In the genomic region with DNA sequence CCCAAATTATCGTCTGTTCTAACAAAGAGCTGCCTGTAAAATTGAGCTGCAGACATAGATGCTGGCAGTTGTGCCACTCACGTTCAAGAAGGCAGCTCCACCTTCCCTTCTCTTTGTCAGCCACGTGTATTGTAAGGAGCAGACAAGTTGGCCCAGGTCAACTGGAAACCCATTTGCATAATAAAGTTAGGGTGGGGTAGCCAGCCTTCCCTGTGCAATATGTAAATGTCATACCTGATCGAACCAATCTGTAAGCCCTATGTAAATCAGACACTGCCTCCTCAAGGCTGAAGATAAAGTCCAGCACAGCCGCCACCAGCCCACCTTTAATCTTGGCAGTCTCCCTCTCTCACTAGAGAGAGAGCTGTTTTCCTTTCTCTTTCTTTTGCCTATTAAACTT, we compare ENCODE assay signal across 23 cellular contexts.
DNase-seq lines count a peak whose midpoint lies in the region; ATAC-seq, FAIRE-seq and TF ChIP-seq lines count a peak whose summit lies in the region.
"Had no signal": no experiment of that assay in that cellular context is flagged by ENCODE, and none has a peak within 500 bp of the region (broad histone marks: within the 10 kb centered on the region; RNA-seq: fewer than 3 reads in every experiment).

No MANE protein-coding gene starts in this region.

- H3K27me3 ChIP-seq in hepatocyte = no peaks in the 10 kb centered on the region
- no peaks in the 10 kb centered on the region for H3K27me3 ChIP-seq in right cardiac atrium (ENCODE audit: control insufficient read depth, insufficient read depth)
- H3K27me3 ChIP-seq: SJSA1 had no signal

- H3K4me2 ChIP-seq in hepatocyte = peak overlapping the region; percentile 3
- H3K4me2 ChIP-seq: A549 had no signal

- no peak overlapping the region for H2AFZ ChIP-seq in hepatocyte

- H3K9me3 ChIP-seq in hepatocyte (ENCODE audit: low read depth) (no peaks in the 10 kb centered on the region), right cardiac atrium (ENCODE audit: control insufficient read depth, low read length) (no peaks in the 10 kb centered on the region)
- H3K9me3 ChIP-seq: A549, SJSA1 had no signal

- TF ChIP-seq CTCF in hepatocyte (IDR thresholded peaks at IDR 0.05; ENCODE audit: poor library complexity) = no peak

- TF ChIP-seq POLR2A in GM12892 (IDR thresholded peaks at IDR 0.05; ENCODE audit: low read depth, low read length) = no peak

- no peaks in the 10 kb centered on the region for H3K9me2 ChIP-seq in hepatocyte (replicated peaks; ENCODE audit: insufficient read depth)

- H4K20me1 ChIP-seq in hepatocyte (ENCODE audit: insufficient read depth, poor library complexity, severe bottlenecking) = no peaks in the 10 kb centered on the region

- WGBS in hepatocyte (ENCODE audit: low lambda C conversion rate, missing lambda C conversion rate) = 30% methylated on average over 5 of the region's 5 CpGs
- WGBS in right cardiac atrium = 39% methylated on average over 5 of the region's 5 CpGs

- ATAC-seq in right cardiac atrium (no peak), left lobe of liver (no peak)
- ATAC-seq: A549, PC-3 had no signal

- no peak overlapping the region for H3K4me3 ChIP-seq in hepatocyte
- H3K4me3 ChIP-seq in right cardiac atrium (ENCODE audit: low read length) = no peak overlapping the region
- H3K4me3 ChIP-seq: A549, SJSA1 had no signal

- H3K4me1 ChIP-seq in hepatocyte (ENCODE audit: insufficient read depth) = peaks cover under 1% of the 10 kb centered on the region
- H3K4me1 ChIP-seq in right cardiac atrium (ENCODE audit: control insufficient read depth, insufficient read depth, low read length) = no peaks in the 10 kb centered on the region
- H3K4me1 ChIP-seq: A549, SJSA1 had no signal

- H3K27ac ChIP-seq in hepatocyte (no peak overlapping the region), right cardiac atrium (ENCODE audit: low read length) (no peak overlapping the region)
- H3K27ac ChIP-seq: A549, epithelial cell of prostate, SJSA1 had no signal

- DNase-seq in NCI-H748 (lab: John Stamatoyannopoulos, UW; ENCODE audit: unreplicated experiment) (peak; percentile 36), NCI-H748 treated with DMSO at 0.1 percent for 48 hours (lab: John Stamatoyannopoulos, UW) (no peak), SK-N-DZ (ENCODE audit: low spot score) (peak; percentile 66), hepatocyte (ENCODE audit: low spot score) (peak; percentile 6), renal cortical epithelial cell (ENCODE audit: low read depth) (peak; percentile 16), right cardiac atrium (no peak), GM12892 (ENCODE audit: insufficient read length) (no peak), left lobe of liver (ENCODE audit: low spot score) (no peak)
- DNase-seq: activated CD4-positive, alpha-beta T cell treated with anti-CD3 and anti-CD28 coated beads for 4 hours; activated naive CD4-positive, alpha-beta T cell treated with Interleukin-2 at 50 U/mL for 16 hours; aorta; GOT3; KG1; mesenchymal stem cell; NCI-H1436 treated with DMSO at 0.1 percent for 48 hours; NCI-H345; PC-3; retina; T-helper 9 cell had no signal

- FAIRE-seq in GM12892 (lab: Jason Lieb, UNC) = no peak
- FAIRE-seq: A549, islet of Langerhans had no signal

- no peaks in the 10 kb centered on the region for H3K36me3 ChIP-seq in hepatocyte (replicated peaks; ENCODE audit: insufficient read depth, low read depth)
- H3K36me3 ChIP-seq: SJSA1 had no signal

- intact Hi-C loops in right cardiac atrium (cut with DNase I) = no loop called here

- H3K79me2 ChIP-seq in hepatocyte = no peaks in the 10 kb centered on the region

Comparison
In these comparisons a context has a peak if more than half of its experiments do, and no peak if none do; other contexts are left out.
1. DNase-seq: peak in NCI-H748 (single experiment), SK-N-DZ (single experiment), hepatocyte (single experiment) and renal cortical epithelial cell (single experiment); none in NCI-H748 treated with DMSO at 0.1 percent for 48 hours (single experiment), right cardiac atrium (0 of 3), GM12892 (single experiment) and left lobe of liver (single experiment).